1 cellular context compared by ENCODE assay signal in the genomic region with DNA sequence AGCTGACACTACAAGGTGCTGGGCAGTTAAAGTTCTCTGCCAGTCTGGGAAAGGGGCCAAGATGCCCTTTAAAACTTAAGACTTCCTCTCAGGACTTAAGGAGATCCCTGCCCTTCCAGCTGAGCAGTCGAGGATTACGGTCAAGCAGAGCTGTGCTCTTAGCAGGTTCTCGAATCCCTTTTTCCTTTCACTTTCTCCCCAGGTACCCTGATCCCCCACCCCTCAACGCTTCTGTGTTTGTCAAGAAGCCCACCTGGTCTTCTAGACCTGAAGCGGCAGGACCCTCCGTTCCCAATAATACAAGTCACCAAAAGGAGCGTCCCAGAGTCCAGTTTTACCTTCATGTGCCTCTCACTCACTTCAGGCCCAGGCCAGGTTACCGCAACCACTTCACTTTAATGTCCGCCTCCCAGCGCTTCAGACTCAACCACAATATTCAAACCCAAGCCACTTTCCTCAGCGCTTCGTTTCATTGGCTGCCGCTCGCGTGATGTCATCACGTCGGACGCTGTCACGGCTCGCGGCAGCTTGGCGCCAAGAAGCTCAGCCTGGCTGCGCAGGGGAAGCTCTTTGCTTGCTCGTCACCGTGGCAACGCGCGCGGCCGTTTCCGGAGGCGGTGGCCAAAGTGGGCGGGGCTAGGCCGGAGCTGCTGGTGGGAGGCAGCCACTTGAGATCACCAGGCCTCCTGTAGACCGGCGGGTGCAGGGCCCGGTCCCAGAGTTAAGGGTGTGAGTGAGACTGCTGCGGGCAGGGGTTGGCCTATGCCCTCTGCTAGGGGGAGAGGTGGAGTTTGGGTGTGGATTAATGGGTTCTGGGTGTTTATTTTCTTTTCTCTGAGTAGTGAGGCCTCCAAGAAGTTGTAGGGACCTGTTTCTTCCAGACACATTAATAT.
TF ChIP-seq lines count a peak whose summit lies in the region.

Gene KIF18A, minus strand, starts transcription at position 431 of the 893 bp plus-strand sequence. CDS start 10,209 bp downstream, outside the sequence.
Gene METTL15, plus strand, starts transcription at position 663 of the 893 bp plus-strand sequence. CDS start 4,947 bp downstream, outside the sequence.

TF ChIP-seq in HepG2, 621 proteins besides CTCF, POLR2A, EP300 and RAD21 (continued from another document and continues in another):
- TF ChIP-seq, protein P1, sequence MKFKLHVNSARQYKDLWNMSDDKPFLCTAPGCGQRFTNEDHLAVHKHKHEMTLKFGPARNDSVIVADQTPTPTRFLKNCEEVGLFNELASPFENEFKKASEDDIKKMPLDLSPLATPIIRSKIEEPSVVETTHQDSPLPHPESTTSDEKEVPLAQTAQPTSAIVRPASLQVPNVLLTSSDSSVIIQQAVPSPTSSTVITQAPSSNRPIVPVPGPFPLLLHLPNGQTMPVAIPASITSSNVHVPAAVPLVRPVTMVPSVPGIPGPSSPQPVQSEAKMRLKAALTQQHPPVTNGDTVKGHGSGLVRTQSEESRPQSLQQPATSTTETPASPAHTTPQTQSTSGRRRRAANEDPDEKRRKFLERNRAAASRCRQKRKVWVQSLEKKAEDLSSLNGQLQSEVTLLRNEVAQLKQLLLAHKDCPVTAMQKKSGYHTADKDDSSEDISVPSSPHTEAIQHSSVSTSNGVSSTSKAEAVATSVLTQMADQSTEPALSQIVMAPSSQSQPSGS (CRISPR knock-in tag; IDR thresholded peaks at IDR 0.05): peak; percentile 78
- TF ChIP-seq ZNF20 (CRISPR knock-in tag; IDR thresholded peaks at IDR 0.05) (no peak), ZNF280D (CRISPR knock-in tag; IDR thresholded peaks at IDR 0.05) (no peak), KMT2A (CRISPR knock-in tag; IDR thresholded peaks at IDR 0.05) (peak; percentile 96), MEIS2 (CRISPR knock-in tag; IDR thresholded peaks at IDR 0.05) (peak; percentile 61), ZNF788 (CRISPR knock-in tag; IDR thresholded peaks at IDR 0.05; ENCODE audit: borderline replicate concordance) (peak; percentile 44; the same call in 1 of the 2 replicates), ZFX (CRISPR knock-in tag; IDR thresholded peaks at IDR 0.05; ENCODE audit: low read depth) (peak; percentile 96), RFX1 (IDR thresholded peaks at IDR 0.05) (peak; percentile 98), MAZ (IDR thresholded peaks at IDR 0.05; ENCODE audit: borderline replicate concordance, low read depth, low read length) (no peak), MAZ (CRISPR knock-in tag; IDR thresholded peaks at IDR 0.05; ENCODE audit: low read depth) (peak; percentile 39; the same call in 1 of the 2 replicates), LCORL (IDR thresholded peaks at IDR 0.05) (peak; percentile 55; the same call in 1 of the 2 replicates), LCORL (CRISPR knock-in tag; IDR thresholded peaks at IDR 0.05) (no peak; the same call in none of the 2 replicates), ZNF557 (CRISPR knock-in tag; IDR thresholded peaks at IDR 0.05) (peak; percentile 15; the same call in 1 of the 2 replicates), ARNT (IDR thresholded peaks at IDR 0.05) (no peak), HMGXB3 (CRISPR knock-in tag; IDR thresholded peaks at IDR 0.05; ENCODE audit: borderline replicate concordance) (no peak), PAF1 (CRISPR knock-in tag; IDR thresholded peaks at IDR 0.05) (no peak), NFATC3 (CRISPR knock-in tag; IDR thresholded peaks at IDR 0.05) (0 out of 2 replicates have a peak, but pooled peaks have one; percentile 78), SKIL (CRISPR knock-in tag; IDR thresholded peaks at IDR 0.05; ENCODE audit: borderline replicate concordance) (no peak), RAD51 (IDR thresholded peaks at IDR 0.05; ENCODE audit: borderline replicate concordance) (no peak), ZNF468 (CRISPR knock-in tag; IDR thresholded peaks at IDR 0.05) (no peak), PRMT3 (CRISPR knock-in tag; IDR thresholded peaks at IDR 0.05; ENCODE audit: borderline replicate concordance, low read depth) (no peak; the same call in 1 of the 2 replicates), PRDM10 (CRISPR knock-in tag; IDR thresholded peaks at IDR 0.05; ENCODE audit: low read depth) (0 out of 2 replicates have a peak, but pooled peaks have one; percentile 12), MXD4 (CRISPR knock-in tag; IDR thresholded peaks at IDR 0.05) (peak; percentile 91), NCOR1 (IDR thresholded peaks at IDR 0.05; ENCODE audit: borderline replicate concordance, low read length) (no peak), ZNF660 (CRISPR knock-in tag; IDR thresholded peaks at IDR 0.05; ENCODE audit: borderline replicate concordance, low read depth) (no peak), HES4 (CRISPR knock-in tag; IDR thresholded peaks at IDR 0.05; ENCODE audit: borderline replicate concordance) (no peak), FOXA1 (IDR thresholded peaks at IDR 0.05) (no peak), FOXA1 (CRISPR knock-in tag; IDR thresholded peaks at IDR 0.05) (peak; percentile 34; the same call in 1 of the 2 replicates), ATRX (CRISPR knock-in tag; IDR thresholded peaks at IDR 0.05; ENCODE audit: borderline replicate concordance) (no peak), RNF219 (CRISPR knock-in tag; IDR thresholded peaks at IDR 0.05) (no peak), SP2 (CRISPR knock-in tag; IDR thresholded peaks at IDR 0.05) (peak; percentile 67), SATB2 (CRISPR knock-in tag; IDR thresholded peaks at IDR 0.05) (no peak)
- TF ChIP-seq, protein P2, sequence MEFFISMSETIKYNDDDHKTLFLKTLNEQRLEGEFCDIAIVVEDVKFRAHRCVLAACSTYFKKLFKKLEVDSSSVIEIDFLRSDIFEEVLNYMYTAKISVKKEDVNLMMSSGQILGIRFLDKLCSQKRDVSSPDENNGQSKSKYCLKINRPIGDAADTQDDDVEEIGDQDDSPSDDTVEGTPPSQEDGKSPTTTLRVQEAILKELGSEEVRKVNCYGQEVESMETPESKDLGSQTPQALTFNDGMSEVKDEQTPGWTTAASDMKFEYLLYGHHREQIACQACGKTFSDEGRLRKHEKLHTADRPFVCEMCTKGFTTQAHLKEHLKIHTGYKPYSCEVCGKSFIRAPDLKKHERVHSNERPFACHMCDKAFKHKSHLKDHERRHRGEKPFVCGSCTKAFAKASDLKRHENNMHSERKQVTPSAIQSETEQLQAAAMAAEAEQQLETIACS (CRISPR knock-in tag; IDR thresholded peaks at IDR 0.05): no peak
- TF ChIP-seq, protein P3, sequence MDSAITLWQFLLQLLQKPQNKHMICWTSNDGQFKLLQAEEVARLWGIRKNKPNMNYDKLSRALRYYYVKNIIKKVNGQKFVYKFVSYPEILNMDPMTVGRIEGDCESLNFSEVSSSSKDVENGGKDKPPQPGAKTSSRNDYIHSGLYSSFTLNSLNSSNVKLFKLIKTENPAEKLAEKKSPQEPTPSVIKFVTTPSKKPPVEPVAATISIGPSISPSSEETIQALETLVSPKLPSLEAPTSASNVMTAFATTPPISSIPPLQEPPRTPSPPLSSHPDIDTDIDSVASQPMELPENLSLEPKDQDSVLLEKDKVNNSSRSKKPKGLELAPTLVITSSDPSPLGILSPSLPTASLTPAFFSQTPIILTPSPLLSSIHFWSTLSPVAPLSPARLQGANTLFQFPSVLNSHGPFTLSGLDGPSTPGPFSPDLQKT (CRISPR knock-in tag; IDR thresholded peaks at IDR 0.05; ENCODE audit: borderline replicate concordance): no peak
